ENCODE assay signal across 21 cellular contexts in genomic region chr14:63923422-63923752, GRCh38.
DNase-seq lines count a peak whose midpoint lies in the region; ATAC-seq, FAIRE-seq and TF ChIP-seq lines count a peak whose summit lies in the region.
"Had no signal": no experiment of that assay in that cellular context is flagged by ENCODE, and none has a peak within 500 bp of the region (broad histone marks: within the 10 kb centered on the region; RNA-seq: fewer than 3 reads in every experiment).

No MANE protein-coding gene starts in this region.

- no peak for TF ChIP-seq CTCF in Calu3 (IDR thresholded peaks at IDR 0.05; ENCODE audit: unreplicated experiment)
- no peak for TF ChIP-seq CTCF in ascending aorta (IDR thresholded peaks at IDR 0.05)
- no peak for TF ChIP-seq CTCF in keratinocyte (optimal IDR thresholded peaks at IDR 0.05 in 1 of 3, IDR thresholded peaks at IDR 0.05 in 1 of 3, conservative IDR thresholded peaks at IDR 0.05 in 1 of 3; ENCODE audit: extremely low read depth in 1 of 3, insufficient read depth in 2 of 3, low read length in 3 of 3)
- TF ChIP-seq CTCF in suprapubic skin (IDR thresholded peaks at IDR 0.05), result no peak

- no TSS peak for BruUV-seq in Calu3 (replicated peaks; lab: Mats Ljungman, UMichigan)

- H2AFZ ChIP-seq in keratinocyte (ENCODE audit: control insufficient read depth, low read length), result no peak overlapping the region

- H3K9ac ChIP-seq in keratinocyte (ENCODE audit: control insufficient read depth, extremely low read depth, insufficient read depth, low read length), result peak overlapping the region; percentile 85

- H3K79me2 ChIP-seq in keratinocyte (ENCODE audit: control insufficient read depth, insufficient read depth, low read length), result no peaks in the 10 kb centered on the region

- no peaks in the 10 kb centered on the region for H3K27me3 ChIP-seq in ascending aorta
- no peaks in the 10 kb centered on the region for H3K27me3 ChIP-seq in keratinocyte (ENCODE audit: control insufficient read depth, extremely low read depth, insufficient read depth, low read length)
- no peaks in the 10 kb centered on the region for H3K27me3 ChIP-seq in suprapubic skin
- H3K27me3 ChIP-seq: adrenal gland, cardiac muscle cell, spleen had no signal

- no peaks in the 10 kb centered on the region for H4K20me1 ChIP-seq in keratinocyte (ENCODE audit: control insufficient read depth, extremely low read depth, insufficient read depth, low read length)

- dilution Hi-C loops in keratinocyte (cut with MboI; ENCODE audit: extremely low pct_ligation_motif_present, low sequenced_read_pairs), result no loop called here

- peak overlapping the region; percentile 73 to 85 for H3K27ac ChIP-seq in ascending aorta
- H3K27ac ChIP-seq in keratinocyte (ENCODE audit: control insufficient read depth, insufficient read depth, low read length), result peak overlapping the region; percentile 98
- peak overlapping the region; percentile 74 for H3K27ac ChIP-seq in suprapubic skin
- H3K27ac ChIP-seq: adrenal gland, cardiac muscle cell, psoas muscle, spleen had no signal

- H3K9me3 ChIP-seq in ascending aorta (no peaks in the 10 kb centered on the region), keratinocyte (ENCODE audit: control insufficient read depth, low read depth, low read length) (no peaks in the 10 kb centered on the region), suprapubic skin (no peaks in the 10 kb centered on the region)
- H3K9me3 ChIP-seq: adrenal gland, psoas muscle had no signal

- peaks cover 0 to 21% of the 10 kb centered on the region in 2 donors for H3K4me1 ChIP-seq in ascending aorta
- H3K4me1 ChIP-seq in keratinocyte (ENCODE audit: control insufficient read depth, extremely low read depth, insufficient read depth, low read length), result peaks cover 21% of the 10 kb centered on the region
- peaks cover 12% of the 10 kb centered on the region for H3K4me1 ChIP-seq in suprapubic skin
- H3K4me1 ChIP-seq: adrenal gland had no signal

- TF ChIP-seq EP300 in suprapubic skin (IDR thresholded peaks at IDR 0.05), result no peak

- peaks cover 14% of the 10 kb centered on the region for H3K36me3 Mint-ChIP-seq in Calu3 (ENCODE audit: insufficient read depth, unreplicated experiment)

- TF ChIP-seq POLR2A in suprapubic skin (IDR thresholded peaks at IDR 0.05), result no peak

- peak overlapping the region; percentile 38 for H3K4me3 Mint-ChIP-seq in Calu3 (ENCODE audit: low read depth, unreplicated experiment)
- H3K4me3 Mint-ChIP-seq: activated CD4-positive, alpha-beta T cell treated with anti-CD3 and anti-CD28 coated beads, Interleukin-2, amount 10 ng/mL, durations not matched to agents 24 days and 14 days; naive B cell; T-cell had no signal

- peaks cover 18% of the 10 kb centered on the region for H3K4me1 Mint-ChIP-seq in Calu3 (ENCODE audit: low read depth, unreplicated experiment)
- H3K4me1 Mint-ChIP-seq: activated CD4-positive, alpha-beta T cell treated with anti-CD3 and anti-CD28 coated beads, Interleukin-2, amount 10 ng/mL, durations not matched to agents 24 days and 14 days had no signal

- no peaks in the 10 kb centered on the region for H3K9me1 ChIP-seq in keratinocyte (ENCODE audit: control insufficient read depth, extremely low read depth, insufficient read depth, low read length)

- H3K27me3 Mint-ChIP-seq in Calu3 (ENCODE audit: unreplicated experiment), result no peaks in the 10 kb centered on the region
- H3K27me3 Mint-ChIP-seq: activated CD4-positive, alpha-beta T cell treated with anti-CD3 and anti-CD28 coated beads, Interleukin-2, amount 10 ng/mL, durations not matched to agents 24 days and 14 days; naive B cell; T-cell had no signal

- no peak for ATAC-seq in GM21529 (IDR thresholded peaks at IDR 0.05; ENCODE audit: unreplicated experiment)
- ATAC-seq in activated CD4-positive, CD25-positive, alpha-beta regulatory T cell treated with anti-CD3 and anti-CD28 coated beads, Interleukin-2, amount 50 U/mL, for 24 hours, result no peak
- ATAC-seq in HG02588 (IDR thresholded peaks at IDR 0.05; ENCODE audit: unreplicated experiment), result no peak

- H3K9me3 Mint-ChIP-seq in Calu3 (ENCODE audit: low read depth, unreplicated experiment), result peaks cover 8% of the 10 kb centered on the region
- H3K9me3 Mint-ChIP-seq: T-cell had no signal

- DNase-seq in Calu3 (no peak), ascending aorta (ENCODE audit: low spot score in 2 of 2) (no peak), keratinocyte (ENCODE audit: low read depth, low spot score) (no peak), suprapubic skin (ENCODE audit: low spot score in 2 of 2) (no peak)
- DNase-seq in stimulated activated CD4-positive, alpha-beta T cell treated with anti-CD3 and anti-CD28 coated beads, Interleukin-4, amount 100 ng/mL, for 24 hours, result no peak
- DNase-seq: activated CD4-positive, alpha-beta T cell treated with anti-CD3 and anti-CD28 coated beads, Interleukin-2, amount 10 ng/mL, durations not matched to agents 24 days and 14 days; activated CD8-positive, alpha-beta memory T cell treated with anti-CD3 and anti-CD28 coated beads, Interleukin-2, amount 50 U/mL, for 4 hours; activated gamma-delta T cell treated with Interleukin-2 at 50 U/mL for 16 hours; adrenal gland; glutamatergic neuron; naive B cell; NCI-H187 treated with DMSO at 0.1 percent for 48 hours; NCI-H446 treated with DMSO at 0.1 percent for 48 hours; psoas muscle; SIG-M5; spleen; T-cell had no signal

- intact Hi-C loops in Calu3 (cut with micrococcal nuclease; ENCODE audit: unreplicated experiment), result loop anchor here (2.0 kb wide), 2 partner anchors 29 to 59 kb away; no protein-coding TSS in a partner anchor
- intact Hi-C loops in ascending aorta (cut with DNase I), result loop anchor here (2.0 kb wide), 2 partner anchors 27 to 71 kb away; partner anchors contain the start of gene SYNE2

- CTCF ChIA-PET in Calu3 (lab: Charles Lee), result interaction anchor here (1.0 to 2.1 kb wide), 5 partner anchors 10 to 71 kb away, joined by 3 to 8 read pairs (median 8); partner anchors contain the start of gene SYNE2

- no peak for FAIRE-seq in keratinocyte (lab: Jason Lieb, UNC)

- H3K4me2 ChIP-seq in keratinocyte (ENCODE audit: control insufficient read depth, extremely low read depth, insufficient read depth, low read depth, low read length), result peak overlapping the region; percentile 87

- H3K4me3 ChIP-seq in ascending aorta (no peak overlapping the region), keratinocyte (ENCODE audit: control insufficient read depth in 2 of 3, extremely low read depth in 1 of 3, insufficient read depth in 2 of 3, low read depth in 1 of 3, low read length in 3 of 3) (peak overlapping the region in 1 of 3 experiments; percentile 30), suprapubic skin (no peak overlapping the region)
- H3K4me3 ChIP-seq: adrenal gland, cardiac muscle cell, psoas muscle, spleen had no signal

- no peak overlapping the region for H3K27ac Mint-ChIP-seq in Calu3 (ENCODE audit: unreplicated experiment)
- H3K27ac Mint-ChIP-seq: activated CD4-positive, alpha-beta T cell treated with anti-CD3 and anti-CD28 coated beads, Interleukin-2, amount 10 ng/mL, durations not matched to agents 24 days and 14 days; naive B cell had no signal

- H3K36me3 ChIP-seq in ascending aorta (no peaks in the 10 kb centered on the region), keratinocyte (ENCODE audit: control insufficient read depth in 2 of 2, extremely low read depth in 1 of 2, insufficient read depth in 2 of 2, low read length in 2 of 2) (peaks cover 0 to 3% of the 10 kb centered on the region in 2 experiments), suprapubic skin (no peaks in the 10 kb centered on the region)
- H3K36me3 ChIP-seq: adrenal gland, cardiac muscle cell had no signal
